ENCODE assay signal across 1 cellular context in the genomic region with DNA sequence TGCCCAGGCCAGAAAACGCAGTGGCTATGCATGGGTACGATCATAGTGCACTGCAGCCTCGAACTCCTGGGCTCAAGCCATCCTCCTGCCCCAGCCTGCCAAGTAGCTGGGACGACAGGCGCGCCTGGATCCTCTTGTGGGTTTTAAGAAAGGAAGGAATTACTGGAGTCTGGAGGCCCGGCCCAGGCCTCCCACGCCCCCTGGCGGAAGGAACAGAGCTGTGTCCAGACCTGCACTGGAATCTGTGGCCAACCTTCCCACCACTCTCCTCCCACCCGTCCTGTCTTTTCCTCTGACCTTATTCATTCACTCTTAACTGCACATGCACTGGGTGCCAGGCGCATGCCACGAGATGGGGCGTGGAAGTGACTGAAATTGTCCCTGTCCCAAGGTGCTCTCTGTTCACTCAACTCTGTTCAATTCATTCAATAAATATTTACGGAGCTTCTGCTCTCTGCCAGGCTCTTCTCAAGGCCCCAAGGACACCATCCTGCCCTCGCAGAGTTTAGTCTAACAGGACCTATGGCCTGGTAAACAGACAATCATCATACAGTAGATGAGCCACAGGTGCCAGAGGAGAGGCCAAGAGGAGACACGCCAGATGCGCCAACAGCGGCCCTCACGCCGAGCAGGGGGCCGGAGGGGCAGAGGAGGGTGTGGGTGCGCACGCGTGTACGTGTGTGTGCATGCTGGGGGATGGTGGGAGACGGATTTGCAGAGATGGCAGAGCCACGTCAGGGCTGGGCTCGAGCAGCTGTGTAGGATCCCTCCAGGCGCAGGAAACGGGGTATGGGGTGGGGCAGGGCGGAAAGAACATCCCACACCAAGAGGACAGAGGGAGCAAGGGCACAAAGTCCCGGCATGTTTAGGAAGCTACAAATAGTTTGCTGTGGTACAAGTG.
TF ChIP-seq lines count a peak whose summit lies in the region.

No MANE protein-coding gene starts in this region.

TF ChIP-seq in endothelial cell of umbilical vein, 7 proteins besides CTCF, POLR2A, EP300 and RAD21:
- TF ChIP-seq GATA2 (IDR thresholded peaks at IDR 0.05; ENCODE audit: insufficient read depth, insufficient read length, low read depth, low read length), result no peak
- no peak for TF ChIP-seq JUN (IDR thresholded peaks at IDR 0.05; ENCODE audit: borderline replicate concordance, insufficient read depth, insufficient read length, low read depth)
- no peak for TF ChIP-seq POLR2AphosphoS5 (IDR thresholded peaks at IDR 0.05; ENCODE audit: insufficient read depth, low read depth, low read length)
- TF ChIP-seq EZH2 (IDR thresholded peaks at IDR 0.05; ENCODE audit: borderline replicate concordance, low read depth, low read length, severe bottlenecking), result no peak
- no peak for TF ChIP-seq FOS (IDR thresholded peaks at IDR 0.05; ENCODE audit: borderline replicate concordance, insufficient read depth, low read length)
- no peak for TF ChIP-seq MYC (IDR thresholded peaks at IDR 0.05; ENCODE audit: low read depth, low read length)
- TF ChIP-seq, protein P1, sequence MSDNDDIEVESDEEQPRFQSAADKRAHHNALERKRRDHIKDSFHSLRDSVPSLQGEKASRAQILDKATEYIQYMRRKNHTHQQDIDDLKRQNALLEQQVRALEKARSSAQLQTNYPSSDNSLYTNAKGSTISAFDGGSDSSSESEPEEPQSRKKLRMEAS (IDR thresholded peaks at IDR 0.05; ENCODE audit: insufficient read depth, insufficient read length), result no peak
TF ChIP-seq in endothelial cell of umbilical vein: peak in this region for 0.
